ENCODE assay signal across 16 cellular contexts in genomic region chr17:73354423-73355284, GRCh38.
"Had no signal": no experiment of that assay in that cellular context is flagged by ENCODE, and none has a peak within 500 bp of the region (broad histone marks: within the 10 kb centered on the region; RNA-seq: fewer than 3 reads in every experiment).

No MANE protein-coding gene starts in this region.

- H3K4me1 Mint-ChIP-seq: naive B cell had no signal

- H3K27me3 ChIP-seq: gastrocnemius medialis, heart right ventricle, sigmoid colon had no signal

- H3K27me3 Mint-ChIP-seq: naive B cell had no signal

- H3K4me3 Mint-ChIP-seq: naive B cell, nephron had no signal

- H3K4me3 ChIP-seq: coronary artery, gastrocnemius medialis, heart right ventricle, lung, sigmoid colon, skin epidermis had no signal

- DNase-seq: effector CD8-positive, alpha-beta T cell; gastrocnemius medialis; heart right ventricle; left colon; left ventricle myocardium superior; naive B cell; sigmoid colon; stimulated activated CD4-positive, alpha-beta T cell treated with anti-CD3 and anti-CD28 coated beads, Interleukin-2, amount 100 ng/mL, for 24 hours; stimulated activated CD4-positive, alpha-beta T cell treated with anti-CD3 and anti-CD28 coated beads, Interleukin-4, amount 100 ng/mL, for 4 hours; stimulated activated naive CD4-positive, alpha-beta T cell; trophoblast cell had no signal

- H3K9me3 ChIP-seq: gastrocnemius medialis, heart right ventricle, sigmoid colon had no signal

- H3K36me3 ChIP-seq: gastrocnemius medialis, heart right ventricle, sigmoid colon had no signal

- FAIRE-seq: endometrium had no signal

- H3K27ac ChIP-seq: coronary artery, gastrocnemius medialis, heart right ventricle, skin epidermis had no signal

- H3K9me3 Mint-ChIP-seq: naive B cell, nephron had no signal
